In the genomic region with DNA sequence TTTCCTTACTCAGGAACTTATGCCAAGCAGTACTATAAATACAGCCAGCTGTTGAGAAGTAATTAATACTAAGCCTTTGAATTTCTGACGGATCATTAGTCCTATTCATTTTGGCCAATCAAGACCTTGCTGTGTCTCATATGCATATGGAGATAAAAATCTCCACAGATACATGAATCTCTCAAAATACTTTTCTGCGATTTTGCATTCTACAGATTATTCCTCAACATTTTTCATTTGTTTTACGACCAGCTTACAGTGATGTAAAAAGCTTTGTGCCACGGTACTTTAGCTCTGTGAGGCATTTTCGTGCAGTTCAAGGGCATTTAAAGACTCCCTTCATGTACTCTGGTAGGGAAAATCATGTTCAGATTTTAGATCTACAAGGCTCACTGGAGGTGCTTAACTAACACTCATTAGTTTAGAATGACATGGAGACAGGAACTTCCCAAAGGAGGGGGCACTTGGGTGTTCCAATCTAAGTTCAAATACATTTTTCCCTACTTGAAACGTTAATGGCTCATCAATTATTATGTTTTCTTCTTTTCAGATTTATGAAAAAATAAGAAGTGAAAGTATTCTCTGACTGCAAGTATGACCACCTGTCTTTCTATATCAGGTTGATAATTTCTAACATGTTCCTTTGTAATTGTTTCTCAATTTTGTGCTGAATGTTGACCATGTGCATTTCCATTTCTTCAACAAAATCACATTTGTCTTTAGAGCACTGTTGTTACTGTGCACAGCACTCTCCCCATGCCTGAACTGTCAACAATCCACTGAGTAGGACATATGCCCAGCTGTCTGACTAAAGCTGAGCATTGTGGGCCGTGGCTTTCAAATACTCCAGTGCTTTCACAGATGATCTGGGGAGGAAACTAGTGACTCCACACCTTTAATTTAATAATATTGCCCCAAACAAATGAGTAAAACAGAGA, we compare ENCODE assay signal across 15 cellular contexts. TPM values are rescaled to one million over a fixed set of nuclear protein-coding genes. Genes with fewer than 3 reads are reported as not detected.
DNase-seq lines count a peak whose midpoint lies in the region; ATAC-seq and TF ChIP-seq lines count a peak whose summit lies in the region.
"Had no signal": no experiment of that assay in that cellular context is flagged by ENCODE, and none has a peak within 500 bp of the region (broad histone marks: within the 10 kb centered on the region; RNA-seq: fewer than 3 reads in every experiment).

No MANE protein-coding gene starts in this region.

- H3K4me1 ChIP-seq in A673 (ENCODE audit: insufficient read depth, low read length, poor library complexity, severe bottlenecking): peaks cover 48% of the 10 kb centered on the region

- H3K27me3 ChIP-seq in A673 (replicated peaks; ENCODE audit: insufficient read depth, low read depth, low read length, poor library complexity): no peaks in the 10 kb centered on the region
- H3K27me3 ChIP-seq: MG63 had no signal

- TF ChIP-seq CTCF in A673 (conservative IDR thresholded peaks at IDR 0.05; ENCODE audit: low read depth, low read length): no peak

- POLR2A ChIA-PET in A673 (lab: Charles Lee; ENCODE audit: low non-redundant PET): no interaction called here

- CTCF ChIA-PET in A673 (lab: Charles Lee): no interaction called here

- H3K36me3 ChIP-seq in A673 (ENCODE audit: insufficient read depth, low read length, poor library complexity, severe bottlenecking): peaks cover 18% of the 10 kb centered on the region

- intact Hi-C loops in A673 (cut with micrococcal nuclease; ENCODE audit: unreplicated experiment): no loop called here
- intact Hi-C loops in left ventricle myocardium superior (cut with micrococcal nuclease): no loop called here

- ATAC-seq in GM19372 (IDR thresholded peaks at IDR 0.05; ENCODE audit: low read depth, unreplicated experiment) (peak; percentile 55), HG02870 (IDR thresholded peaks at IDR 0.05; ENCODE audit: unreplicated experiment) (peak; percentile 65), left ventricle myocardium superior (no peak)
- ATAC-seq: mucosa of descending colon had no signal

- no peak overlapping the region for H3K4me3 ChIP-seq in A673 (ENCODE audit: low read depth, low read length, poor library complexity, severe bottlenecking)
- H3K4me3 ChIP-seq: MG63, mucosa of descending colon, skin epidermis had no signal

- no TSS peak for BruUV-seq in A673 (replicated peaks; lab: Mats Ljungman, UMichigan)

- H3K9me3 ChIP-seq in A673 (ENCODE audit: low read depth, low read length, poor library complexity, severe bottlenecking): no peaks in the 10 kb centered on the region
- H3K9me3 ChIP-seq: MG63, mucosa of descending colon had no signal

- peak overlapping the region; percentile 21 for H3K27ac ChIP-seq in A673 (ENCODE audit: low read depth, low read length, poor library complexity, severe bottlenecking)
- H3K27ac ChIP-seq: skin epidermis had no signal

- DNase-seq in A673 (ENCODE audit: low spot score): peak; percentile 34
- peak; percentile 16 for DNase-seq in NAMALWA (ENCODE audit: low spot score)
- DNase-seq in NOMO-1 treated with DMSO at 0.1 percent for 48 hours (lab: John Stamatoyannopoulos, UW; ENCODE audit: unreplicated experiment): no peak
- no peak for DNase-seq in SW480 (ENCODE audit: low spot score)
- no peak for DNase-seq in SKM-1 treated with dmso at 0.1 percent for 144 hours (lab: John Stamatoyannopoulos, UW; ENCODE audit: unreplicated experiment)
- no peak for DNase-seq in left ventricle myocardium superior
- DNase-seq: activated effector memory CD4-positive, alpha-beta T cell treated with Interleukin-2 at 50 U/mL for 16 hours; foreskin melanocyte; HFFc6; MG63; mucosa of descending colon; stimulated activated naive CD4-positive, alpha-beta T cell had no signal

RNA-seq across cellular contexts. Expression of a gene that starts 16.4 kb away (rescaled TPM):
- total RNA-seq in A673 (2021) (55.6 and 64.3 TPM in 2 replicates), left ventricle myocardium superior (57.8 TPM)

Comparison
In these comparisons a context has a peak if more than half of its experiments do, and no peak if none do; other contexts are left out.
1. DNase-seq: peak in A673 (single experiment) and NAMALWA (single experiment); none in NOMO-1 treated with DMSO at 0.1 percent for 48 hours (single experiment), SW480 (single experiment), SKM-1 treated with dmso at 0.1 percent for 144 hours (single experiment) and left ventricle myocardium superior (single experiment).